Comparison of ENCODE assay signal across 1 cellular context in the genomic region with DNA sequence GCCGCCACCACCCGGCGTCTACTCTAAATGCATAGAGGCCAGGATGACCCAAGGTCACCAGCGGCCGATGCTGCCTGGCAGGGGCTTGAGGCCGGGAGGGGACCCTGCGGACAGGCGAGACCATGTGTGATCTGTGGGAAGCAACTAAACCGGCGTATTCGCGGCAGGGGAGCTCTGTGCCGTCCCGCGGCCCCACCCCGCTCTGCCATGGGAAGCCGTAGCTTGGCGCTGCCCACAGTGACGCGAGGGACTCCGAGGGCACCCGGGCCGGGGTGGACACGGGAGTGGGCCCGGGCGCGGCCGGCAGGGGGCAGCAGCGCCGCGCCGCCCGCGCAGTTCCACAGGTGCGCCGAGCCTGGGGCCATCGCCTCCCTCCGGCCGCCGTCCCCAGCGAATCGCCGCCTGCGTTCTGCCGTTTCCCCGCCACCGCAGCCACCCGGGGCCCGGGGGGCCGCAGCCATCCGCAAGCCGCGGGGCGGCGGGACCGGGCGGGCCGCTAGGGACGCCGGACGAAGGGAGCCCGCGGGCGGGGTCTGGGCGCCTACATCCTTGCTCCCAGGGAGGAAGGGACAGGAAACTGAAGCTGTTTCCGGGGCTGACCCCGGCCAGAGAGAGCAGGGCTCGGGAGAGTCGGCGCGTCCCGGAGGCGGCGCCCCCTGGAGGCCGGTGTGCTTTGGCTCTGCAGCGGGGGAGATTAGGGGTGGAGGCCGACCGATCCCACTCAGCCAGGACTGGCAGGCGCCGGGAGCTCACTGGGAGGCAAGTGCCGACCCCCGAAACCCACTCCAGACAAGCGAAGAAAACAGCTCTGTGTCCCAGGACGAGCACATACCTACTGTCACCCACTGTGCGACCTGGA.
A peak's percentile ranks its signal among the peaks of the same experiment; 100 is the strongest.
TF ChIP-seq lines count a peak whose summit lies in the region.

No MANE protein-coding gene starts in this region.

TF ChIP-seq in K562, 482 proteins besides CTCF, POLR2A, EP300 and RAD21 (continued from another document and continues in another):
- TF ChIP-seq ZBTB40 (IDR thresholded peaks at IDR 0.05) (peak; percentile 84), ZBTB40 (CRISPR knock-in tag; IDR thresholded peaks at IDR 0.05) (no peak), FOXJ3 (CRISPR knock-in tag; IDR thresholded peaks at IDR 0.05) (no peak), ZBTB5 (IDR thresholded peaks at IDR 0.05) (no peak), ZNF699 (CRISPR knock-in tag; IDR thresholded peaks at IDR 0.05; ENCODE audit: insufficient replicate concordance) (no peak), SIX5 (IDR thresholded peaks at IDR 0.05; ENCODE audit: borderline replicate concordance in 1 of 2, insufficient read depth in 1 of 2, low read depth in 1 of 2, low read length in 2 of 2) (no peak; a peak in 1 of 4 replicates), RBBP5 (IDR thresholded peaks at IDR 0.05; ENCODE audit: borderline replicate concordance, insufficient read depth, low read length, poor library complexity, severe bottlenecking) (peak; percentile 62), MCM7 (IDR thresholded peaks at IDR 0.05) (no peak)
- TF ChIP-seq, protein P1, sequence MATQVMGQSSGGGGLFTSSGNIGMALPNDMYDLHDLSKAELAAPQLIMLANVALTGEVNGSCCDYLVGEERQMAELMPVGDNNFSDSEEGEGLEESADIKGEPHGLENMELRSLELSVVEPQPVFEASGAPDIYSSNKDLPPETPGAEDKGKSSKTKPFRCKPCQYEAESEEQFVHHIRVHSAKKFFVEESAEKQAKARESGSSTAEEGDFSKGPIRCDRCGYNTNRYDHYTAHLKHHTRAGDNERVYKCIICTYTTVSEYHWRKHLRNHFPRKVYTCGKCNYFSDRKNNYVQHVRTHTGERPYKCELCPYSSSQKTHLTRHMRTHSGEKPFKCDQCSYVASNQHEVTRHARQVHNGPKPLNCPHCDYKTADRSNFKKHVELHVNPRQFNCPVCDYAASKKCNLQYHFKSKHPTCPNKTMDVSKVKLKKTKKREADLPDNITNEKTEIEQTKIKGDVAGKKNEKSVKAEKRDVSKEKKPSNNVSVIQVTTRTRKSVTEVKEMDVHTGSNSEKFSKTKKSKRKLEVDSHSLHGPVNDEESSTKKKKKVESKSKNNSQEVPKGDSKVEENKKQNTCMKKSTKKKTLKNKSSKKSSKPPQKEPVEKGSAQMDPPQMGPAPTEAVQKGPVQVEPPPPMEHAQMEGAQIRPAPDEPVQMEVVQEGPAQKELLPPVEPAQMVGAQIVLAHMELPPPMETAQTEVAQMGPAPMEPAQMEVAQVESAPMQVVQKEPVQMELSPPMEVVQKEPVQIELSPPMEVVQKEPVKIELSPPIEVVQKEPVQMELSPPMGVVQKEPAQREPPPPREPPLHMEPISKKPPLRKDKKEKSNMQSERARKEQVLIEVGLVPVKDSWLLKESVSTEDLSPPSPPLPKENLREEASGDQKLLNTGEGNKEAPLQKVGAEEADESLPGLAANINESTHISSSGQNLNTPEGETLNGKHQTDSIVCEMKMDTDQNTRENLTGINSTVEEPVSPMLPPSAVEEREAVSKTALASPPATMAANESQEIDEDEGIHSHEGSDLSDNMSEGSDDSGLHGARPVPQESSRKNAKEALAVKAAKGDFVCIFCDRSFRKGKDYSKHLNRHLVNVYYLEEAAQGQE (CRISPR knock-in tag; IDR thresholded peaks at IDR 0.05; ENCODE audit: low read depth), result no peak
- TF ChIP-seq, protein P2, sequence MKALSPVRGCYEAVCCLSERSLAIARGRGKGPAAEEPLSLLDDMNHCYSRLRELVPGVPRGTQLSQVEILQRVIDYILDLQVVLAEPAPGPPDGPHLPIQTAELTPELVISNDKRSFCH (CRISPR knock-in tag; IDR thresholded peaks at IDR 0.05), result no peak
- TF ChIP-seq, protein P2 (tag; IDR thresholded peaks at IDR 0.05), result peak; percentile 88
- TF ChIP-seq, protein P3, sequence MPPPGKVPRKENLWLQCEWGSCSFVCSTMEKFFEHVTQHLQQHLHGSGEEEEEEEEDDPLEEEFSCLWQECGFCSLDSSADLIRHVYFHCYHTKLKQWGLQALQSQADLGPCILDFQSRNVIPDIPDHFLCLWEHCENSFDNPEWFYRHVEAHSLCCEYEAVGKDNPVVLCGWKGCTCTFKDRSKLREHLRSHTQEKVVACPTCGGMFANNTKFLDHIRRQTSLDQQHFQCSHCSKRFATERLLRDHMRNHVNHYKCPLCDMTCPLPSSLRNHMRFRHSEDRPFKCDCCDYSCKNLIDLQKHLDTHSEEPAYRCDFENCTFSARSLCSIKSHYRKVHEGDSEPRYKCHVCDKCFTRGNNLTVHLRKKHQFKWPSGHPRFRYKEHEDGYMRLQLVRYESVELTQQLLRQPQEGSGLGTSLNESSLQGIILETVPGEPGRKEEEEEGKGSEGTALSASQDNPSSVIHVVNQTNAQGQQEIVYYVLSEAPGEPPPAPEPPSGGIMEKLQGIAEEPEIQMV (tag; conservative IDR thresholded peaks at IDR 0.05; ENCODE audit: low read depth), result no peak
- TF ChIP-seq, protein P4, sequence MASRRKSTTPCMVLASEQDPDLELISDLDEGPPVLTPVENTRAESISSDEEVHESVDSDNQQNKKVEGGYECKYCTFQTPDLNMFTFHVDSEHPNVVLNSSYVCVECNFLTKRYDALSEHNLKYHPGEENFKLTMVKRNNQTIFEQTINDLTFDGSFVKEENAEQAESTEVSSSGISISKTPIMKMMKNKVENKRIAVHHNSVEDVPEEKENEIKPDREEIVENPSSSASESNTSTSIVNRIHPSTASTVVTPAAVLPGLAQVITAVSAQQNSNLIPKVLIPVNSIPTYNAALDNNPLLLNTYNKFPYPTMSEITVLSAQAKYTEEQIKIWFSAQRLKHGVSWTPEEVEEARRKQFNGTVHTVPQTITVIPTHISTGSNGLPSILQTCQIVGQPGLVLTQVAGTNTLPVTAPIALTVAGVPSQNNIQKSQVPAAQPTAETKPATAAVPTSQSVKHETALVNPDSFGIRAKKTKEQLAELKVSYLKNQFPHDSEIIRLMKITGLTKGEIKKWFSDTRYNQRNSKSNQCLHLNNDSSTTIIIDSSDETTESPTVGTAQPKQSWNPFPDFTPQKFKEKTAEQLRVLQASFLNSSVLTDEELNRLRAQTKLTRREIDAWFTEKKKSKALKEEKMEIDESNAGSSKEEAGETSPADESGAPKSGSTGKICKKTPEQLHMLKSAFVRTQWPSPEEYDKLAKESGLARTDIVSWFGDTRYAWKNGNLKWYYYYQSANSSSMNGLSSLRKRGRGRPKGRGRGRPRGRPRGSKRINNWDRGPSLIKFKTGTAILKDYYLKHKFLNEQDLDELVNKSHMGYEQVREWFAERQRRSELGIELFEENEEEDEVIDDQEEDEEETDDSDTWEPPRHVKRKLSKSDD (conservative IDR thresholded peaks at IDR 0.05; ENCODE audit: low read length), result no peak
- TF ChIP-seq, protein P5, sequence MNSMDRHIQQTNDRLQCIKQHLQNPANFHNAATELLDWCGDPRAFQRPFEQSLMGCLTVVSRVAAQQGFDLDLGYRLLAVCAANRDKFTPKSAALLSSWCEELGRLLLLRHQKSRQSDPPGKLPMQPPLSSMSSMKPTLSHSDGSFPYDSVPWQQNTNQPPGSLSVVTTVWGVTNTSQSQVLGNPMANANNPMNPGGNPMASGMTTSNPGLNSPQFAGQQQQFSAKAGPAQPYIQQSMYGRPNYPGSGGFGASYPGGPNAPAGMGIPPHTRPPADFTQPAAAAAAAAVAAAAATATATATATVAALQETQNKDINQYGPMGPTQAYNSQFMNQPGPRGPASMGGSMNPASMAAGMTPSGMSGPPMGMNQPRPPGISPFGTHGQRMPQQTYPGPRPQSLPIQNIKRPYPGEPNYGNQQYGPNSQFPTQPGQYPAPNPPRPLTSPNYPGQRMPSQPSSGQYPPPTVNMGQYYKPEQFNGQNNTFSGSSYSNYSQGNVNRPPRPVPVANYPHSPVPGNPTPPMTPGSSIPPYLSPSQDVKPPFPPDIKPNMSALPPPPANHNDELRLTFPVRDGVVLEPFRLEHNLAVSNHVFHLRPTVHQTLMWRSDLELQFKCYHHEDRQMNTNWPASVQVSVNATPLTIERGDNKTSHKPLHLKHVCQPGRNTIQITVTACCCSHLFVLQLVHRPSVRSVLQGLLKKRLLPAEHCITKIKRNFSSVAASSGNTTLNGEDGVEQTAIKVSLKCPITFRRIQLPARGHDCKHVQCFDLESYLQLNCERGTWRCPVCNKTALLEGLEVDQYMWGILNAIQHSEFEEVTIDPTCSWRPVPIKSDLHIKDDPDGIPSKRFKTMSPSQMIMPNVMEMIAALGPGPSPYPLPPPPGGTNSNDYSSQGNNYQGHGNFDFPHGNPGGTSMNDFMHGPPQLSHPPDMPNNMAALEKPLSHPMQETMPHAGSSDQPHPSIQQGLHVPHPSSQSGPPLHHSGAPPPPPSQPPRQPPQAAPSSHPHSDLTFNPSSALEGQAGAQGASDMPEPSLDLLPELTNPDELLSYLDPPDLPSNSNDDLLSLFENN (IDR thresholded peaks at IDR 0.05; ENCODE audit: low read depth in 2 of 2, low read length in 2 of 2), result no peak
- TF ChIP-seq, protein P6, sequence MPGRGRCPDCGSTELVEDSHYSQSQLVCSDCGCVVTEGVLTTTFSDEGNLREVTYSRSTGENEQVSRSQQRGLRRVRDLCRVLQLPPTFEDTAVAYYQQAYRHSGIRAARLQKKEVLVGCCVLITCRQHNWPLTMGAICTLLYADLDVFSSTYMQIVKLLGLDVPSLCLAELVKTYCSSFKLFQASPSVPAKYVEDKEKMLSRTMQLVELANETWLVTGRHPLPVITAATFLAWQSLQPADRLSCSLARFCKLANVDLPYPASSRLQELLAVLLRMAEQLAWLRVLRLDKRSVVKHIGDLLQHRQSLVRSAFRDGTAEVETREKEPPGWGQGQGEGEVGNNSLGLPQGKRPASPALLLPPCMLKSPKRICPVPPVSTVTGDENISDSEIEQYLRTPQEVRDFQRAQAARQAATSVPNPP (IDR thresholded peaks at IDR 0.05; ENCODE audit: borderline replicate concordance, insufficient read depth, insufficient read length), result no peak
